ENCODE assay signal across 8 cellular contexts in genomic region chr16:2683041-2683440, GRCh38. TPM values are rescaled to one million over a fixed set of nuclear protein-coding genes. Genes with fewer than 3 reads are reported as not detected.
A peak's percentile ranks its signal among the peaks of the same experiment; 100 is the strongest.
DNase-seq lines count a peak whose midpoint lies in the region; ATAC-seq and TF ChIP-seq lines count a peak whose summit lies in the region.
"Not testable (repeated sequence)": the region's sequence is repeated elsewhere in the genome, so short reads cannot be mapped to it uniquely, and the experiment has no call there.

No MANE protein-coding gene starts in this region.

- H3K4me2 ChIP-seq in IMR-90 (ENCODE audit: low read depth, low read length): peak overlapping the region; percentile 70

- H3K4me3 ChIP-seq in IMR-90 (ENCODE audit: insufficient read depth, low read depth, low read length) (peak overlapping the region; percentile 82), astrocyte of the cerebellum (ENCODE audit: low read depth, low read length) (peak overlapping the region; percentile 97), stomach (peak overlapping the region; percentile 78 to 99 (median 88))

- not testable (repeated sequence) for DNase-seq in CD14-positive monocyte (ENCODE audit: low spot score); T-helper 2 cell treated with Interferon-gamma antibody and Interleukin-4, amounts not matched to agents 5 μg/mL and 100 μg/mL, for 36 hours (ENCODE audit: low spot score); astrocyte of the cerebellum (ENCODE audit: low read depth); epithelial cell of prostate (ENCODE audit: low read depth, low spot score); stomach
- DNase-seq in IMR-90 (peak; percentile 11), iris pigment epithelial cell (ENCODE audit: low read depth) (peak; percentile 34)

- H4K20me1 ChIP-seq in IMR-90 (ENCODE audit: insufficient read depth, low read length): peaks cover 14% of the 10 kb centered on the region

- not testable (repeated sequence) for H3K4me1 ChIP-seq in IMR-90 (ENCODE audit: control insufficient read depth, insufficient read depth, low read length)
- peaks cover 10 to 43% (median 37%) of the 10 kb centered on the region in 4 donors for H3K4me1 ChIP-seq in stomach

- TF ChIP-seq EP300 in stomach (IDR thresholded peaks at IDR 0.05): not testable (repeated sequence)

- dilution Hi-C loops in IMR-90 (cut with HindIII; ENCODE audit: low sequenced_read_pairs, unreplicated experiment): not testable (repeated sequence)

- not testable (repeated sequence) for H3K18ac ChIP-seq in IMR-90 (ENCODE audit: low read depth, low read length)

- peaks cover 7 to 39% of the 10 kb centered on the region in 2 experiments for H3K79me1 ChIP-seq in IMR-90 (ENCODE audit: low read depth in 1 of 2, low read length in 2 of 2)

- peak overlapping the region; percentile 60 for H2BK5ac ChIP-seq in IMR-90 (ENCODE audit: low read depth, low read length, poor library complexity, severe bottlenecking)

- H4K8ac ChIP-seq in IMR-90 (ENCODE audit: low read depth in 2 of 2, low read length in 2 of 2): peak overlapping the region; percentile 65 to 76; a peak in 2 of 4 replicates

- H2AFZ ChIP-seq in IMR-90 (replicated peaks; ENCODE audit: low read length, poor library complexity): peak overlapping the region; percentile 100

- peak overlapping the region; percentile 96 for H2AK9ac ChIP-seq in IMR-90 (replicated peaks; ENCODE audit: low read depth, low read length, poor library complexity)

- H2BK120ac ChIP-seq in IMR-90 (ENCODE audit: low read depth, low read length): 0 out of 2 replicates have a peak overlapping the region, but pooled peaks have one; percentile 25

- not testable (repeated sequence) for BruUV-seq in IMR-90 (replicated peaks; lab: Mats Ljungman, UMichigan)

- not testable (repeated sequence) for H3K27me3 ChIP-seq in IMR-90 (ENCODE audit: control insufficient read depth, insufficient read depth, low read length); stomach

- H4K91ac ChIP-seq in IMR-90 (ENCODE audit: insufficient read depth, low read depth, low read length): peak overlapping the region; percentile 33

- CTCF ChIA-PET in IMR-90 (lab: Yijun Ruan, JAX): not testable (repeated sequence)

- H2AK5ac ChIP-seq in IMR-90 (ENCODE audit: low read depth, low read length): peak overlapping the region; percentile 61; the same call in 1 of the 2 replicates

- H3K9me3 ChIP-seq in IMR-90 (ENCODE audit: control insufficient read depth, insufficient read depth, low read length); stomach: not testable (repeated sequence)

- H3K27ac Mint-ChIP-seq in CD14-positive monocyte (peak overlapping the region; percentile 19 to 91 (median 76)), nephron (peak overlapping the region in 2 of 3 experiments; percentile 67 to 73)
- H3K27ac Mint-ChIP-seq in T-helper 2 cell treated with Interferon-gamma antibody and Interleukin-4, amounts not matched to agents 5 μg/mL and 100 μg/mL, for 36 hours: peak overlapping the region; percentile 85

- not testable (repeated sequence) for H3K9me1 ChIP-seq in IMR-90 (ENCODE audit: insufficient read depth, low read length)

- peak overlapping the region; percentile 65; the same call in 1 of the 2 replicates for H3K14ac ChIP-seq in IMR-90 (replicated peaks; ENCODE audit: low read depth, low read length)

- not testable (repeated sequence) for TF ChIP-seq CTCF in CD14-positive monocyte (IDR thresholded peaks at IDR 0.05); IMR-90 (conservative IDR thresholded peaks at IDR 0.05; ENCODE audit: low read depth, low read length); astrocyte of the cerebellum (IDR thresholded peaks at IDR 0.05; ENCODE audit: low read depth, low read length, missing control alignments); nephron (IDR thresholded peaks at IDR 0.05; ENCODE audit: unreplicated experiment in 3 of 3); stomach (IDR thresholded peaks at IDR 0.05)

- TF ChIP-seq POLR2A in IMR-90 (IDR thresholded peaks at IDR 0.05; ENCODE audit: low read depth, low read length); stomach (IDR thresholded peaks at IDR 0.05): not testable (repeated sequence)

- H4K5ac ChIP-seq in IMR-90 (ENCODE audit: low read depth, low read length): not testable (repeated sequence)

- not testable (repeated sequence) for H3K36me3 Mint-ChIP-seq in CD14-positive monocyte; nephron (ENCODE audit: low read depth)
- peaks cover 11% of the 10 kb centered on the region for H3K36me3 Mint-ChIP-seq in T-helper 2 cell treated with Interferon-gamma antibody and Interleukin-4, amounts not matched to agents 5 μg/mL and 100 μg/mL, for 36 hours (ENCODE audit: low read depth)

- ATAC-seq in IMR-90 (ENCODE audit: low read depth): peak; percentile 2

- in situ Hi-C loops in IMR-90 (cut with MboI; ENCODE audit: low sequenced_read_pairs); astrocyte of the cerebellum (cut with HindIII; ENCODE audit: low sequenced_read_pairs): not testable (repeated sequence)

- H3K4me3 Mint-ChIP-seq in CD14-positive monocyte (peak overlapping the region; percentile 83 to 97), nephron (peak overlapping the region; percentile 95 to 98 (median 97))
- peak overlapping the region; percentile 89 for H3K4me3 Mint-ChIP-seq in T-helper 2 cell treated with Interferon-gamma antibody and Interleukin-4, amounts not matched to agents 5 μg/mL and 100 μg/mL, for 36 hours

- H3K36me3 ChIP-seq in IMR-90 (ENCODE audit: control insufficient read depth, insufficient read depth, low read length); stomach: not testable (repeated sequence)

- peak overlapping the region; percentile 66 for H3K56ac ChIP-seq in IMR-90 (ENCODE audit: extremely low read depth, insufficient read depth, low read length)

- H3K9ac ChIP-seq in IMR-90 (ENCODE audit: low read depth, low read length): peak overlapping the region; percentile 73

- H2BK20ac ChIP-seq in IMR-90 (ENCODE audit: low read depth, low read length): not testable (repeated sequence)

- WGBS in IMR-90 (ENCODE audit: extremely low coverage in 2 of 2, insufficient read length in 1 of 2), 2 experiments: no CpG with 5 or more reads among the region's 13 CpGs
- WGBS in stomach, 5 donors: 5 to 7% (median 6%) methylated on average over 13 of the region's 13 CpGs

- peak overlapping the region; percentile 88 for H3K23ac ChIP-seq in IMR-90 (ENCODE audit: low read depth, low read length)

- peak overlapping the region; percentile 61 for H3K27ac ChIP-seq in IMR-90 (ENCODE audit: insufficient read depth, low read length)
- peak overlapping the region; percentile 79 for H3K27ac ChIP-seq in epithelial cell of prostate
- peak overlapping the region; percentile 73 to 91 (median 87) for H3K27ac ChIP-seq in stomach

- not testable (repeated sequence) for TF ChIP-seq RAD21 in IMR-90 (IDR thresholded peaks at IDR 0.05; ENCODE audit: low read length)

- peak overlapping the region; percentile 71 for H3K4ac ChIP-seq in IMR-90 (ENCODE audit: low read depth, low read length)

- not testable (repeated sequence) for H3K9me3 Mint-ChIP-seq in CD14-positive monocyte; T-helper 2 cell treated with Interferon-gamma antibody and Interleukin-4, amounts not matched to agents 5 μg/mL and 100 μg/mL, for 36 hours; nephron

- POLR2A ChIA-PET in IMR-90 (lab: Charles Lee; ENCODE audit: unreplicated experiment): interaction anchor here (1.4 kb wide), 1 partner anchor 10 kb away, joined by 3 read pairs; no protein-coding TSS in a partner anchor

- intact Hi-C loops in CD14-positive monocyte (cut with micrococcal nuclease); IMR-90 (cut with micrococcal nuclease); stomach (cut with DNase I; ENCODE audit: low total_unique reads): not testable (repeated sequence)

- H3K27me3 Mint-ChIP-seq in CD14-positive monocyte (ENCODE audit: low read depth in 3 of 3); T-helper 2 cell treated with Interferon-gamma antibody and Interleukin-4, amounts not matched to agents 5 μg/mL and 100 μg/mL, for 36 hours (ENCODE audit: low read depth); nephron (ENCODE audit: low read depth): not testable (repeated sequence)

- peaks cover 40% of the 10 kb centered on the region for H3K4me1 Mint-ChIP-seq in CD14-positive monocyte
- H3K4me1 Mint-ChIP-seq in T-helper 2 cell treated with Interferon-gamma antibody and Interleukin-4, amounts not matched to agents 5 μg/mL and 100 μg/mL, for 36 hours (ENCODE audit: low read depth): peaks cover 22% of the 10 kb centered on the region
- H3K4me1 Mint-ChIP-seq in nephron: peaks cover 12% of the 10 kb centered on the region

- H2BK15ac ChIP-seq in IMR-90 (ENCODE audit: low read depth, low read length): not testable (repeated sequence)

RNA-seq across cellular contexts. Expression of gene KCTD5, which starts 0.7 kb away (rescaled TPM):
- 10 to 100 TPM; 16.0 to 21.0 TPM for polyA plus RNA-seq in CD14-positive monocyte
- 17.2 and 19.4 TPM in 2 replicates for total RNA-seq in IMR-90 (2012; rRNA removed)
- polyA plus RNA-seq in IMR-90 (2012; rRNA removed): 38.9 and 56.2 TPM in 2 replicates
- polyA plus RNA-seq in IMR-90 (2012; cell fraction: cytosol; rRNA removed): 31.6 and 39.2 TPM in 2 replicates
- polyA plus RNA-seq in IMR-90 (2012; cell fraction: nucleus; rRNA removed; ENCODE audit: low replicate concordance): 21.2 and 23.8 TPM in 2 replicates
- total RNA-seq in stomach: 10 to 100 TPM in 4 of 5 donors, under 1 TPM in 1; 0.89 to 45.6 (median 27.2) TPM
- polyA plus RNA-seq in stomach: 10 to 100 TPM; 14.4 to 28.6 (median 14.7) TPM

RNA-seq across cellular contexts. Expression of gene PRSS27, which starts 37.0 kb away (rescaled TPM):
- polyA plus RNA-seq in CD14-positive monocyte (not detected), IMR-90 (2012; rRNA removed) (0.58 and 0.83 TPM in 2 replicates), stomach (10 to 100 TPM in 1 of 3 donors, under 1 TPM in 2; 0.50 to 74.4 (median 0.76) TPM)
- total RNA-seq in IMR-90 (2012; rRNA removed) (under 0.01 TPM in 2 replicates), stomach (under 1 TPM in 1 of 5 donors, not detected in 4; 0.55 TPM)
- polyA plus RNA-seq in IMR-90 (2012; cell fraction: cytosol; rRNA removed): 0.86 and 1.1 TPM in 2 replicates
- 2.5 and 3.2 TPM in 2 replicates for polyA plus RNA-seq in IMR-90 (2012; cell fraction: nucleus; rRNA removed; ENCODE audit: low replicate concordance)
